22 cellular contexts compared by ENCODE assay signal in genomic region chr1:199310701-199311100, GRCh38.
DNase-seq lines count a peak whose midpoint lies in the region; ATAC-seq and TF ChIP-seq lines count a peak whose summit lies in the region.
"Had no signal": no experiment of that assay in that cellular context is flagged by ENCODE, and none has a peak within 500 bp of the region (broad histone marks: within the 10 kb centered on the region; RNA-seq: fewer than 3 reads in every experiment).

No MANE protein-coding gene starts in this region.

- POLR2A ChIA-PET in A673 (lab: Charles Lee; ENCODE audit: low non-redundant PET) = no interaction called here

- peaks cover 47% of the 10 kb centered on the region for H3K4me1 ChIP-seq in A673 (ENCODE audit: insufficient read depth, low read length, poor library complexity, severe bottlenecking)

- no peaks in the 10 kb centered on the region for H3K9me3 Mint-ChIP-seq in nephron progenitor cell

- in situ Hi-C loops in KBM-7 (cut with MboI; ENCODE audit: low pct_unique_long_range_greater_than_20kb, low sequenced_read_pairs) = no loop called here

- intact Hi-C loops in A673 (cut with micrococcal nuclease; ENCODE audit: unreplicated experiment) = loop anchor here (5.0 kb wide), 1 partner anchor 418 kb away; no protein-coding TSS in a partner anchor

- H3K27ac ChIP-seq in A673 (ENCODE audit: low read depth, low read length, poor library complexity, severe bottlenecking) = peak overlapping the region; percentile 46
- H3K27ac ChIP-seq: 22Rv1, GM23248, KMS-11, RWPE1 had no signal

- ATAC-seq in HG03159 (IDR thresholded peaks at IDR 0.05; ENCODE audit: unreplicated experiment) = no peak
- ATAC-seq: GM12878, PC-3 had no signal

- H3K27me3 ChIP-seq in A673 (replicated peaks; ENCODE audit: insufficient read depth, low read depth, low read length, poor library complexity) = no peaks in the 10 kb centered on the region

- H3K36me3 Mint-ChIP-seq in nephron progenitor cell (ENCODE audit: low read depth) = no peaks in the 10 kb centered on the region
- H3K36me3 Mint-ChIP-seq: CD14-positive monocyte had no signal

- no peak overlapping the region for H3K4me3 ChIP-seq in A673 (ENCODE audit: low read depth, low read length, poor library complexity, severe bottlenecking)
- no peak overlapping the region for H3K4me3 ChIP-seq in epithelial cell of esophagus (ENCODE audit: low read length)
- H3K4me3 ChIP-seq: GM12878, GM23248 had no signal

- BruUV-seq in A673 (replicated peaks; lab: Mats Ljungman, UMichigan) = no TSS peak

- H3K27me3 Mint-ChIP-seq in nephron progenitor cell (ENCODE audit: low read depth, poor library complexity) = no peaks in the 10 kb centered on the region

- peaks cover 18% of the 10 kb centered on the region for H3K4me1 Mint-ChIP-seq in nephron progenitor cell
- H3K4me1 Mint-ChIP-seq: CD14-positive monocyte had no signal

- TF ChIP-seq CTCF in A673 (conservative IDR thresholded peaks at IDR 0.05; ENCODE audit: low read depth, low read length) = no peak
- no peak for TF ChIP-seq CTCF in epithelial cell of esophagus (IDR thresholded peaks at IDR 0.05; ENCODE audit: insufficient read depth, low read depth, low read length, missing control alignments)
- TF ChIP-seq CTCF in nephron progenitor cell (IDR thresholded peaks at IDR 0.05) = no peak

- CTCF ChIA-PET in A673 (lab: Charles Lee) = no interaction called here

- no peaks in the 10 kb centered on the region for H3K36me3 ChIP-seq in A673 (ENCODE audit: insufficient read depth, low read length, poor library complexity, severe bottlenecking)

- H3K27ac Mint-ChIP-seq in nephron progenitor cell = peak overlapping the region; percentile 29
- H3K27ac Mint-ChIP-seq: CD14-positive monocyte had no signal

- no peak for DNase-seq in A673 (ENCODE audit: low spot score)
- DNase-seq in KBM-7 = peak; percentile 58
- peak; percentile 41 for DNase-seq in epithelial cell of esophagus (ENCODE audit: low read depth)
- DNase-seq in nephron progenitor cell = no peak
- no peak for DNase-seq in ureter (ENCODE audit: low spot score)
- DNase-seq in T1000 (lab: John Stamatoyannopoulos, UW) = no peak
- DNase-seq in activated T-cell treated with anti-CD3 and anti-CD28 coated beads for 4 hours = no peak
- DNase-seq: GDM1, GM23248, NCI-H1417, NCI-H187 treated with DMSO at 0.1 percent for 48 hours, NCI-H2227 treated with DMSO at 0.1 percent for 48 hours, NCI-H510A treated with DMSO at 0.1 percent for 48 hours, NCI-H82, PC-3, SIG-M5 had no signal

- no peaks in the 10 kb centered on the region for H3K9me3 ChIP-seq in A673 (ENCODE audit: low read depth, low read length, poor library complexity, severe bottlenecking)

- no peak overlapping the region for H3K4me3 Mint-ChIP-seq in nephron progenitor cell
- H3K4me3 Mint-ChIP-seq: CD14-positive monocyte had no signal

Comparison
In these comparisons a context has a peak if more than half of its experiments do, and no peak if none do; other contexts are left out.
1. DNase-seq: peak in KBM-7 (single experiment) and epithelial cell of esophagus (single experiment); none in A673 (single experiment), nephron progenitor cell (single experiment), ureter (single experiment), T1000 (single experiment) and activated T-cell treated with anti-CD3 and anti-CD28 coated beads for 4 hours (single experiment).